ENCODE assay signal across 29 cellular contexts in genomic region chr12:88820012-88820411, GRCh38.
"Had no signal": no experiment of that assay in that cellular context is flagged by ENCODE, and none has a peak within 500 bp of the region (broad histone marks: within the 10 kb centered on the region; RNA-seq: fewer than 3 reads in every experiment).

No MANE protein-coding gene starts in this region.

- DNase-seq: stimulated activated CD4-positive, alpha-beta T cell treated with anti-CD3 and anti-CD28 coated beads, Interleukin-2, amount 100 ng/mL, for 48 hours; stimulated activated CD4-positive, alpha-beta T cell treated with anti-CD3 and anti-CD28 coated beads, Interleukin-4, amount 100 ng/mL, for 1 hour; stimulated activated CD4-positive, alpha-beta T cell treated with anti-CD3 and anti-CD28 coated beads, Interleukin-4, amount 100 ng/mL, for 24 hours; stimulated activated CD4-positive, alpha-beta T cell treated with anti-CD3 and anti-CD28 coated beads, Interleukin-4, amount 100 ng/mL, for 4 hours; stimulated activated CD8-positive, alpha-beta memory T cell treated with anti-CD3 and anti-CD28 coated beads, Interleukin-4, amount 100 ng/mL, for 48 hours; stimulated activated naive B cell treated with anti-CD40 and anti-IgM and Interleukin-4, amounts not matched to agents 10 μg/mL and 1 μg/mL and 100 μg/mL, for 72 hours; stimulated activated naive CD4-positive, alpha-beta T cell; stimulated activated naive CD4-positive, alpha-beta T cell treated with Interleukin-2 at 50 U/mL for 16 hours; stimulated activated naive CD8-positive, alpha-beta T cell treated with anti-CD3 and anti-CD28 coated beads, Interleukin-15, amount 100 ng/mL, for 72 hours; stimulated activated naive CD8-positive, alpha-beta T cell treated with anti-CD3 and anti-CD28 coated beads, Interleukin-15, Interleukin-2, amounts not matched to agents 100 U/mL and 50 U/mL, for 24 hours; stomach; substantia nigra; testis; thyroid gland; tibial artery; transverse colon; trophoblast cell; upper lobe of left lung; upper lobe of right lung; uterus had no signal

- FAIRE-seq: urothelium cell line had no signal

- H3K9me3 ChIP-seq: stomach, suprapubic skin, testis, thoracic aorta, thyroid gland, tibial artery, tibial nerve, transverse colon, upper lobe of left lung, upper lobe of right lung, vagina had no signal

- H3K9me3 Mint-ChIP-seq: stimulated activated naive CD8-positive, alpha-beta T cell treated with anti-CD3 and anti-CD28 coated beads, Interleukin-15, Interleukin-2, amounts not matched to agents 100 ng/mL and 50 ng/mL, for 24 hours had no signal

- ATAC-seq: stimulated activated effector memory CD8-positive, alpha-beta T cell treated with anti-CD3 and anti-CD28 coated beads, Interleukin-12 subunit alpha, Interleukin-12 subunit beta, amount 100 ng/mL, for 72 hours; stimulated activated memory B cell treated with anti-CD40 and anti-IgM and Interleukin-4, amounts not matched to agents 10 μg/mL and 1 μg/mL and 100 μg/mL, for 72 hours; stimulated activated naive B cell treated with anti-CD40 and anti-IgM and Interleukin-4, amounts not matched to agents 10 μg/mL and 1 μg/mL and 100 μg/mL, for 72 hours; stimulated activated naive CD8-positive, alpha-beta T cell treated with anti-CD3 and anti-CD28 coated beads, Interleukin-15, amount 100 ng/mL, for 72 hours; stimulated activated naive CD8-positive, alpha-beta T cell treated with anti-CD3 and anti-CD28 coated beads, Interleukin-15, Interleukin-2, amounts not matched to agents 100 U/mL and 50 U/mL, for 24 hours; upper lobe of right lung had no signal

- H3K36me3 Mint-ChIP-seq: stimulated activated effector memory CD8-positive, alpha-beta T cell treated with anti-CD3 and anti-CD28 coated beads, Interleukin-12 subunit alpha, Interleukin-12 subunit beta, amount 100 ng/mL, for 72 hours; stimulated activated memory B cell treated with anti-CD40 and anti-IgM and Interleukin-4, amounts not matched to agents 10 μg/mL and 1 μg/mL and 100 μg/mL, for 72 hours; stimulated activated naive B cell treated with anti-CD40 and anti-IgM and Interleukin-4, amounts not matched to agents 10 μg/mL and 1 μg/mL and 100 μg/mL, for 72 hours; type B pancreatic cell had no signal

- H3K4me1 ChIP-seq: testis, thyroid gland, tibial artery, tibial nerve, upper lobe of right lung, uterus, vagina had no signal

- H3K27ac Mint-ChIP-seq: stimulated activated effector memory CD8-positive, alpha-beta T cell treated with anti-CD3 and anti-CD28 coated beads, Interleukin-12 subunit alpha, Interleukin-12 subunit beta, amount 100 ng/mL, for 72 hours; stimulated activated memory B cell treated with anti-CD40 and anti-IgM and Interleukin-4, amounts not matched to agents 10 μg/mL and 1 μg/mL and 100 μg/mL, for 72 hours; stimulated activated naive B cell treated with anti-CD40 and anti-IgM and Interleukin-4, amounts not matched to agents 10 μg/mL and 1 μg/mL and 100 μg/mL, for 72 hours; stimulated activated naive CD8-positive, alpha-beta T cell treated with anti-CD3 and anti-CD28 coated beads, Interleukin-15, amount 100 ng/mL, for 72 hours; stimulated activated naive CD8-positive, alpha-beta T cell treated with anti-CD3 and anti-CD28 coated beads, Interleukin-15, Interleukin-2, amounts not matched to agents 100 ng/mL and 50 ng/mL, for 24 hours; type B pancreatic cell had no signal

- H3K27me3 Mint-ChIP-seq: stimulated activated memory B cell treated with anti-CD40 and anti-IgM and Interleukin-4, amounts not matched to agents 10 μg/mL and 1 μg/mL and 100 μg/mL, for 72 hours; stimulated activated naive B cell treated with anti-CD40 and anti-IgM and Interleukin-4, amounts not matched to agents 10 μg/mL and 1 μg/mL and 100 μg/mL, for 72 hours; stimulated activated naive CD8-positive, alpha-beta T cell treated with anti-CD3 and anti-CD28 coated beads, Interleukin-15, amount 100 ng/mL, for 72 hours; stimulated activated naive CD8-positive, alpha-beta T cell treated with anti-CD3 and anti-CD28 coated beads, Interleukin-15, Interleukin-2, amounts not matched to agents 100 ng/mL and 50 ng/mL, for 24 hours; type B pancreatic cell had no signal

- H3K27me3 ChIP-seq: stomach, suprapubic skin, testis, thyroid gland, tibial artery, tibial nerve, transverse colon, upper lobe of left lung, upper lobe of right lung, uterus, vagina had no signal

- H3K4me1 Mint-ChIP-seq: stimulated activated effector memory CD8-positive, alpha-beta T cell treated with anti-CD3 and anti-CD28 coated beads, Interleukin-12 subunit alpha, Interleukin-12 subunit beta, amount 100 ng/mL, for 72 hours; stimulated activated memory B cell treated with anti-CD40 and anti-IgM and Interleukin-4, amounts not matched to agents 10 μg/mL and 1 μg/mL and 100 μg/mL, for 72 hours; stimulated activated naive B cell treated with anti-CD40 and anti-IgM and Interleukin-4, amounts not matched to agents 10 μg/mL and 1 μg/mL and 100 μg/mL, for 72 hours; stimulated activated naive CD8-positive, alpha-beta T cell treated with anti-CD3 and anti-CD28 coated beads, Interleukin-15, amount 100 ng/mL, for 72 hours had no signal

- H3K36me3 ChIP-seq: stomach, suprapubic skin, thoracic aorta, thyroid gland, tibial artery, tibial nerve, transverse colon, upper lobe of left lung, upper lobe of right lung, uterus, vagina had no signal

- H3K4me3 Mint-ChIP-seq: stimulated activated effector memory CD8-positive, alpha-beta T cell treated with anti-CD3 and anti-CD28 coated beads, Interleukin-12 subunit alpha, Interleukin-12 subunit beta, amount 100 ng/mL, for 72 hours; stimulated activated memory B cell treated with anti-CD40 and anti-IgM and Interleukin-4, amounts not matched to agents 10 μg/mL and 1 μg/mL and 100 μg/mL, for 72 hours; stimulated activated naive B cell treated with anti-CD40 and anti-IgM and Interleukin-4, amounts not matched to agents 10 μg/mL and 1 μg/mL and 100 μg/mL, for 72 hours; stimulated activated naive CD8-positive, alpha-beta T cell treated with anti-CD3 and anti-CD28 coated beads, Interleukin-15, amount 100 ng/mL, for 72 hours; stimulated activated naive CD8-positive, alpha-beta T cell treated with anti-CD3 and anti-CD28 coated beads, Interleukin-15, Interleukin-2, amounts not matched to agents 100 ng/mL and 50 ng/mL, for 24 hours; type B pancreatic cell had no signal

- H3K4me3 ChIP-seq: stomach, suprapubic skin, testis, thoracic aorta, thyroid gland, tibial artery, tibial nerve, transverse colon, upper lobe of left lung, upper lobe of right lung, uterus, vagina had no signal

- H3K27ac ChIP-seq: stomach, suprapubic skin, testis, thoracic aorta, thyroid gland, tibial artery, tibial nerve, transverse colon, upper lobe of left lung, upper lobe of right lung, uterus, vagina had no signal
